11 cellular contexts compared by ENCODE assay signal in genomic region chr4:155974476-155974749, GRCh38. TPM values are rescaled to one million over a fixed set of nuclear protein-coding genes. Genes with fewer than 3 reads are reported as not detected.
A peak's percentile ranks its signal among the peaks of the same experiment; 100 is the strongest.
DNase-seq lines count a peak whose midpoint lies in the region; ATAC-seq and TF ChIP-seq lines count a peak whose summit lies in the region.
"Had no signal": no experiment of that assay in that cellular context is flagged by ENCODE, and none has a peak within 500 bp of the region (broad histone marks: within the 10 kb centered on the region; RNA-seq: fewer than 3 reads in every experiment).

No MANE protein-coding gene starts in this region.

- no peaks in the 10 kb centered on the region for H3F3A ChIP-seq in neural progenitor cell (ENCODE audit: low read depth)

- TF ChIP-seq CTCF in neural progenitor cell (IDR thresholded peaks at IDR 0.05) (no peak), breast epithelium (IDR thresholded peaks at IDR 0.05) (no peak)

- ATAC-seq in GM18873 (IDR thresholded peaks at IDR 0.05; ENCODE audit: low FRiP score, unreplicated experiment) (peak; percentile 99), GM21723 (IDR thresholded peaks at IDR 0.05; ENCODE audit: unreplicated experiment) (peak; percentile 98), HG03280 (IDR thresholded peaks at IDR 0.05; ENCODE audit: unreplicated experiment) (peak; percentile 90)
- ATAC-seq: psoas muscle had no signal

- H3K27me3 ChIP-seq in neural progenitor cell (no peaks in the 10 kb centered on the region), breast epithelium (no peaks in the 10 kb centered on the region)

- peaks cover 8% of the 10 kb centered on the region for H3K4me1 Mint-ChIP-seq in neural progenitor cell
- H3K4me1 Mint-ChIP-seq in activated naive CD4-positive, alpha-beta T cell treated with anti-CD3 and anti-CD28 coated beads, Interleukin-2, amount 10 ng/mL, durations not matched to agents 7 days and 5 days: no peaks in the 10 kb centered on the region

- no peaks in the 10 kb centered on the region for H4K20me1 ChIP-seq in neural progenitor cell (ENCODE audit: low read depth)

- H3K36me3 Mint-ChIP-seq in neural progenitor cell: no peaks in the 10 kb centered on the region
- no peaks in the 10 kb centered on the region for H3K36me3 Mint-ChIP-seq in activated naive CD4-positive, alpha-beta T cell treated with anti-CD3 and anti-CD28 coated beads, Interleukin-2, amount 10 ng/mL, durations not matched to agents 7 days and 5 days

- no peak overlapping the region for H3K4me3 ChIP-seq in neural progenitor cell
- no peak overlapping the region for H3K4me3 ChIP-seq in breast epithelium
- H3K4me3 ChIP-seq: HAP-1, psoas muscle had no signal

- no peak overlapping the region for H2AFZ ChIP-seq in neural progenitor cell (replicated peaks)

- peaks cover 13% of the 10 kb centered on the region for H3K9me3 Mint-ChIP-seq in neural progenitor cell
- peaks cover 2% of the 10 kb centered on the region for H3K9me3 Mint-ChIP-seq in activated naive CD4-positive, alpha-beta T cell treated with anti-CD3 and anti-CD28 coated beads, Interleukin-2, amount 10 ng/mL, durations not matched to agents 7 days and 5 days

- H3K4me2 ChIP-seq in neural progenitor cell: no peak overlapping the region

- no peak overlapping the region for H3K27ac ChIP-seq in neural progenitor cell
- no peak overlapping the region for H3K27ac ChIP-seq in breast epithelium
- H3K27ac ChIP-seq: psoas muscle had no signal

- DNase-seq in kidney tubule cell (ENCODE audit: low spot score) (peak; percentile 24), neural progenitor cell (ENCODE audit: low spot score) (no peak), cardiac septum (ENCODE audit: low spot score) (no peak), breast epithelium (ENCODE audit: low spot score in 2 of 2) (no peak)
- DNase-seq in activated naive CD4-positive, alpha-beta T cell treated with anti-CD3 and anti-CD28 coated beads, Interleukin-2, amount 10 ng/mL, durations not matched to agents 7 days and 5 days: no peak
- DNase-seq: NCI-H1105 treated with DMSO at 0.1 percent for 48 hours, psoas muscle had no signal

- no peak for TF ChIP-seq POLR2A in breast epithelium (IDR thresholded peaks at IDR 0.05)

- H3K9ac ChIP-seq in neural progenitor cell: no peak overlapping the region

- H3K36me3 ChIP-seq in neural progenitor cell: no peaks in the 10 kb centered on the region
- no peaks in the 10 kb centered on the region for H3K36me3 ChIP-seq in breast epithelium
- H3K36me3 ChIP-seq: HAP-1 had no signal

- no peaks in the 10 kb centered on the region for H3K4me1 ChIP-seq in neural progenitor cell
- no peaks in the 10 kb centered on the region for H3K4me1 ChIP-seq in breast epithelium
- H3K4me1 ChIP-seq: psoas muscle had no signal

- CTCF ChIA-PET in activated naive CD4-positive, alpha-beta T cell treated with anti-CD3 and anti-CD28 coated beads, Interleukin-2, amount 10 ng/mL, durations not matched to agents 7 days and 5 days (lab: Charles Lee): interaction anchor here (1.3 kb wide), 1 partner anchor 10 kb away, joined by 3 read pairs; no protein-coding TSS in a partner anchor

- peaks cover 2% of the 10 kb centered on the region for H3K27me3 Mint-ChIP-seq in neural progenitor cell (ENCODE audit: insufficient read depth, low read depth)
- H3K27me3 Mint-ChIP-seq in activated naive CD4-positive, alpha-beta T cell treated with anti-CD3 and anti-CD28 coated beads, Interleukin-2, amount 10 ng/mL, durations not matched to agents 7 days and 5 days: no peaks in the 10 kb centered on the region

- no peak overlapping the region for H3K4me3 Mint-ChIP-seq in neural progenitor cell
- no peak overlapping the region for H3K4me3 Mint-ChIP-seq in activated naive CD4-positive, alpha-beta T cell treated with anti-CD3 and anti-CD28 coated beads, Interleukin-2, amount 10 ng/mL, durations not matched to agents 7 days and 5 days

- H3K27ac Mint-ChIP-seq in neural progenitor cell: no peak overlapping the region
- H3K27ac Mint-ChIP-seq in activated naive CD4-positive, alpha-beta T cell treated with anti-CD3 and anti-CD28 coated beads, Interleukin-2, amount 10 ng/mL, durations not matched to agents 7 days and 5 days: no peak overlapping the region

- H3K9me3 ChIP-seq in neural progenitor cell (ENCODE audit: low read depth): no peaks in the 10 kb centered on the region
- H3K9me3 ChIP-seq in breast epithelium: peaks cover 0 to 11% of the 10 kb centered on the region in 2 donors
- H3K9me3 ChIP-seq: HAP-1, psoas muscle had no signal

- intact Hi-C loops in cardiac septum (cut with DNase I): no loop called here
- intact Hi-C loops in breast epithelium (cut with DNase I; ENCODE audit: low total_unique reads): loop anchor here (2.0 kb wide), 1 partner anchor 32 kb away; no protein-coding TSS in a partner anchor

- no peaks in the 10 kb centered on the region for H3K79me2 ChIP-seq in neural progenitor cell (ENCODE audit: low read depth)

RNA-seq across cellular contexts. Expression of gene CTSO, which starts 20.7 kb away (rescaled TPM):
- total RNA-seq in neural progenitor cell (ENCODE audit: low replicate concordance) (3.2 and 3.9 TPM in 2 replicates), cardiac septum (9.0 TPM), breast epithelium (10 to 100 TPM; 19.4 to 37.5 (median 20.0) TPM)
